Comparison of ENCODE assay signal across 7 cellular contexts in genomic region chr7:158546214-158546613, GRCh38. TPM values are rescaled to one million over a fixed set of nuclear protein-coding genes. Genes with fewer than 3 reads are reported as not detected.
"Had no signal": no experiment of that assay in that cellular context is flagged by ENCODE, and none has a peak within 500 bp of the region (broad histone marks: within the 10 kb centered on the region; RNA-seq: fewer than 3 reads in every experiment).

No MANE protein-coding gene starts in this region.

- H3K4me3 ChIP-seq: GM23338, HAP-1 had no signal

- ATAC-seq: GM23338, HCT116 had no signal

- H3K9me3 ChIP-seq: HAP-1 had no signal

- H3K27ac ChIP-seq: HL-60 had no signal

- H3K36me3 ChIP-seq: HAP-1 had no signal

- H3K4me2 ChIP-seq: GM23338 had no signal

- H2AFZ ChIP-seq: GM23338 had no signal

- H3K4me1 ChIP-seq: HAP-1 had no signal

- DNase-seq: H7, HFFc6, IMR-90 had no signal

RNA-seq across cellular contexts. Expression of gene PTPRN2, which starts 41.4 kb away (rescaled TPM):
- total RNA-seq: IMR-90 had no signal
